Comparison of ENCODE assay signal across 21 cellular contexts in the genomic region with DNA sequence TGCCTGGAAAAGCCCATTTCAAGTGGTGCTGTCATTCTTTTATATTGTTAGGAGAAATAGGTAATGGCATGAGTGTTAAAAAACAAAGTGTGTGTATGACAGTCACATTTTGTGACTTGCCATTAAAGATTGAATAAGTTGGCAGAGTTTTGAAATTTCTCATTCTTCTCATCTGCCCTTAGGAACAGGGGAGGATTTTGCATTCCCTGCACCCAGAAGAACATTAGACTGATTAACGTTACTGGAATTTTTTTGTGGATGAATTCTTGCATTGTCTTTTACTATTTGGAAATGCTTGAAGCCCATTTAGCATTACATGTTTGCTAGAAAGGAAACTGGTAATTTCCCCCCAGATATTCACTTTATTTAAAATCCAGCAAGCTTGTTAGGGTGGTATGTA.
A peak's percentile ranks its signal among the peaks of the same experiment; 100 is the strongest.
DNase-seq lines count a peak whose midpoint lies in the region; ATAC-seq, FAIRE-seq and TF ChIP-seq lines count a peak whose summit lies in the region.
"Had no signal": no experiment of that assay in that cellular context is flagged by ENCODE, and none has a peak within 500 bp of the region (broad histone marks: within the 10 kb centered on the region; RNA-seq: fewer than 3 reads in every experiment).

No MANE protein-coding gene starts in this region.

- H3K79me2 ChIP-seq in endothelial cell of umbilical vein (ENCODE audit: control insufficient read depth, insufficient read depth, low read length), result no peaks in the 10 kb centered on the region

- H3K36me3 ChIP-seq in CD4-positive, CD25-positive, alpha-beta regulatory T cell (ENCODE audit: control insufficient read depth, insufficient read depth, low read length), result peaks cover 2% of the 10 kb centered on the region
- no peaks in the 10 kb centered on the region for H3K36me3 ChIP-seq in endothelial cell of umbilical vein (ENCODE audit: control insufficient read depth in 2 of 2, extremely low read depth in 1 of 2, insufficient read depth in 2 of 2, low read length in 2 of 2)
- H3K36me3 ChIP-seq in ascending aorta, result no peaks in the 10 kb centered on the region
- H3K36me3 ChIP-seq: esophagus muscularis mucosa, HAP-1, right atrium auricular region, tibial nerve had no signal

- no peaks in the 10 kb centered on the region for H3K27me3 Mint-ChIP-seq in CD4-positive, CD25-positive, alpha-beta regulatory T cell
- H3K27me3 Mint-ChIP-seq in mesothelial cell of epicardium (ENCODE audit: low read depth), result no peaks in the 10 kb centered on the region
- H3K27me3 Mint-ChIP-seq: activated B cell treated with CpG ODN at 0.5 μM for 24 hours; activated naive CD4-positive, alpha-beta T cell treated with anti-CD3 and anti-CD28 coated beads, Interleukin-2, amount 50 U/mL, for 24 hours; CD8-positive, alpha-beta memory T cell had no signal

- TF ChIP-seq POLR2A in endothelial cell of umbilical vein (IDR thresholded peaks at IDR 0.05; ENCODE audit: low read depth, low read length), result no peak

- no peaks in the 10 kb centered on the region for H3K9me1 ChIP-seq in endothelial cell of umbilical vein (replicated peaks; ENCODE audit: control insufficient read depth, extremely low read depth, insufficient read depth, low read length)

- H3K36me3 Mint-ChIP-seq in CD4-positive, CD25-positive, alpha-beta regulatory T cell, result peaks cover 35% of the 10 kb centered on the region
- H3K36me3 Mint-ChIP-seq in mesothelial cell of epicardium, result peaks cover 9% of the 10 kb centered on the region

- BruUV-seq in endothelial cell of umbilical vein (replicated peaks; lab: Mats Ljungman, UMichigan), result no TSS peak

- H3K4me2 ChIP-seq in endothelial cell of umbilical vein (ENCODE audit: insufficient read depth, low read length), result peak overlapping the region; percentile 59

- TF ChIP-seq CTCF in endothelial cell of umbilical vein (IDR thresholded peaks at IDR 0.05; ENCODE audit: extremely low read depth in 1 of 2, insufficient read depth in 1 of 2, low read depth in 1 of 2, low read length in 2 of 2), result no peak
- TF ChIP-seq CTCF in mesothelial cell of epicardium (IDR thresholded peaks at IDR 0.05; ENCODE audit: unreplicated experiment), result no peak
- TF ChIP-seq CTCF in GM10266 (IDR thresholded peaks at IDR 0.05; ENCODE audit: control insufficient read depth, insufficient read depth, low read depth, missing control alignments), result no peak
- no peak for TF ChIP-seq CTCF in ascending aorta (IDR thresholded peaks at IDR 0.05)

- H3K9me3 ChIP-seq in CD4-positive, CD25-positive, alpha-beta regulatory T cell (ENCODE audit: control insufficient read depth in 2 of 2, low read length in 2 of 2), result no peaks in the 10 kb centered on the region
- H3K9me3 ChIP-seq in endothelial cell of umbilical vein (replicated peaks; ENCODE audit: control insufficient read depth, insufficient read depth, low read length), result no peaks in the 10 kb centered on the region
- no peaks in the 10 kb centered on the region for H3K9me3 ChIP-seq in ascending aorta
- H3K9me3 ChIP-seq: esophagus muscularis mucosa, HAP-1, right atrium auricular region, tibial nerve had no signal

- H4K20me1 ChIP-seq in endothelial cell of umbilical vein (replicated peaks; ENCODE audit: control insufficient read depth, extremely low read depth, insufficient read depth, low read length), result no peaks in the 10 kb centered on the region

- no peaks in the 10 kb centered on the region for H3K27me3 ChIP-seq in CD4-positive, CD25-positive, alpha-beta regulatory T cell (ENCODE audit: control insufficient read depth, insufficient read depth, low read length)
- H3K27me3 ChIP-seq in endothelial cell of umbilical vein (ENCODE audit: control insufficient read depth in 2 of 2, insufficient read depth in 2 of 2, low read length in 2 of 2) (no peaks in the 10 kb centered on the region), ascending aorta (no peaks in the 10 kb centered on the region)
- H3K27me3 ChIP-seq: esophagus muscularis mucosa, right atrium auricular region, tibial nerve had no signal

- H2AFZ ChIP-seq in endothelial cell of umbilical vein (ENCODE audit: low read depth, low read length), result no peak overlapping the region

- H3K4me3 ChIP-seq in CD4-positive, CD25-positive, alpha-beta regulatory T cell (ENCODE audit: low read depth, low read length), result no peak overlapping the region
- H3K4me3 ChIP-seq in endothelial cell of umbilical vein (replicated peaks in 1 of 3; ENCODE audit: insufficient read depth in 1 of 3, low read depth in 1 of 3, low read length in 3 of 3) (no peak overlapping the region), ascending aorta (no peak overlapping the region)
- H3K4me3 ChIP-seq: esophagus muscularis mucosa, HAP-1, right atrium auricular region, tibial nerve had no signal

- H3K4me1 Mint-ChIP-seq in CD4-positive, CD25-positive, alpha-beta regulatory T cell, result peaks cover 5 to 12% (median 8%) of the 10 kb centered on the region in 4 donors
- peaks cover 14% of the 10 kb centered on the region for H3K4me1 Mint-ChIP-seq in mesothelial cell of epicardium
- H3K4me1 Mint-ChIP-seq: activated B cell treated with CpG ODN at 0.5 μM for 24 hours; activated naive CD4-positive, alpha-beta T cell treated with anti-CD3 and anti-CD28 coated beads, Interleukin-2, amount 50 U/mL, for 24 hours; CD8-positive, alpha-beta memory T cell had no signal

- H3K9ac ChIP-seq in endothelial cell of umbilical vein (replicated peaks; ENCODE audit: extremely low read depth, insufficient read depth, low read length), result peak overlapping the region; percentile 53

- no peak overlapping the region for H3K27ac ChIP-seq in CD4-positive, CD25-positive, alpha-beta regulatory T cell (ENCODE audit: insufficient read depth, low read length, poor library complexity, severe bottlenecking)
- H3K27ac ChIP-seq in endothelial cell of umbilical vein (ENCODE audit: insufficient read depth, low read depth, low read length) (peak overlapping the region; percentile 42), ascending aorta (no peak overlapping the region)
- H3K27ac ChIP-seq: esophagus muscularis mucosa, right atrium auricular region had no signal

- no peak for DNase-seq in CD4-positive, CD25-positive, alpha-beta regulatory T cell
- DNase-seq in M059J (ENCODE audit: low read depth) (peak; percentile 61), endothelial cell of umbilical vein (ENCODE audit: low read depth, low spot score) (peak; percentile 51), mesothelial cell of epicardium (ENCODE audit: low spot score in 2 of 2, unreplicated experiment in 2 of 2) (no peak), GM10266 (ENCODE audit: extremely low spot score) (no peak), left cardiac atrium (no peak), ascending aorta (ENCODE audit: low spot score in 2 of 2) (no peak)
- DNase-seq: activated B cell treated with CpG ODN at 0.5 μM for 24 hours; activated CD8-positive, alpha-beta T cell treated with anti-CD3 and anti-CD28 coated beads, Interleukin-2, amount 10 ng/mL, durations not matched to agents 7 days and 5 days; activated T-cell treated with anti-CD3 and anti-CD28 coated beads, Interleukin-2, amount 50 U/mL, for 4 hours; CD8-positive, alpha-beta memory T cell; hippocampal formation; NCI-H524 treated with DMSO at 0.1 percent for 48 hours; stimulated activated naive CD8-positive, alpha-beta T cell treated with anti-CD3 and anti-CD28 coated beads, Interleukin-15, Interleukin-2, amounts not matched to agents 100 U/mL and 50 U/mL, for 24 hours had no signal

- intact Hi-C loops in endothelial cell of umbilical vein (cut with micrococcal nuclease), result loop anchor here (1.0 to 10.0 kb wide), 4 partner anchors 28 to 158 kb away; partner anchors contain the start of genes BABAM2 and RBKS
- intact Hi-C loops in left cardiac atrium (cut with DNase I), result no loop called here
- intact Hi-C loops in ascending aorta (cut with DNase I), result no loop called here

- POLR2A ChIA-PET in endothelial cell of umbilical vein (lab: Charles Lee), result no interaction called here

- FAIRE-seq in endothelial cell of umbilical vein (lab: Jason Lieb, UNC), result no peak
- FAIRE-seq: bronchial epithelial cell had no signal

- ATAC-seq in CD4-positive, CD25-positive, alpha-beta regulatory T cell (ENCODE audit: low read depth in 2 of 2), result no peak
- ATAC-seq in left cardiac atrium, result no peak
- no peak for ATAC-seq in HG02973 (IDR thresholded peaks at IDR 0.05; ENCODE audit: unreplicated experiment)
- ATAC-seq: activated CD8-positive, alpha-beta T cell treated with anti-CD3 and anti-CD28 coated beads, Interleukin-2, amount 10 ng/mL, durations not matched to agents 7 days and 5 days; activated T-cell treated with anti-CD3 and anti-CD28 coated beads, Interleukin-2, amount 50 U/mL, for 4 hours; stimulated activated naive CD8-positive, alpha-beta T cell treated with anti-CD3 and anti-CD28 coated beads, Interleukin-15, Interleukin-2, amounts not matched to agents 100 U/mL and 50 U/mL, for 24 hours had no signal

- peak overlapping the region in 2 of 3 donors; percentile 18 to 29 for H3K27ac Mint-ChIP-seq in CD4-positive, CD25-positive, alpha-beta regulatory T cell
- peak overlapping the region; percentile 70 for H3K27ac Mint-ChIP-seq in mesothelial cell of epicardium
- H3K27ac Mint-ChIP-seq: activated B cell treated with CpG ODN at 0.5 μM for 24 hours; activated CD8-positive, alpha-beta T cell treated with anti-CD3 and anti-CD28 coated beads, Interleukin-2, amount 10 ng/mL, durations not matched to agents 7 days and 5 days; activated naive CD4-positive, alpha-beta T cell treated with anti-CD3 and anti-CD28 coated beads, Interleukin-2, amount 50 U/mL, for 24 hours had no signal

- H3K4me1 ChIP-seq in CD4-positive, CD25-positive, alpha-beta regulatory T cell (ENCODE audit: control insufficient read depth, insufficient read depth, low read length, poor library complexity, severe bottlenecking), result no peaks in the 10 kb centered on the region
- H3K4me1 ChIP-seq in endothelial cell of umbilical vein (ENCODE audit: control insufficient read depth, extremely low read depth, insufficient read depth, low read length), result peaks cover 32% of the 10 kb centered on the region
- H3K4me1 ChIP-seq in ascending aorta, result peaks cover 0 to 4% of the 10 kb centered on the region in 2 donors
- H3K4me1 ChIP-seq: HAP-1, right atrium auricular region had no signal

- no peak overlapping the region for H3K4me3 Mint-ChIP-seq in CD4-positive, CD25-positive, alpha-beta regulatory T cell
- H3K4me3 Mint-ChIP-seq in mesothelial cell of epicardium, result no peak overlapping the region
- H3K4me3 Mint-ChIP-seq: activated B cell treated with CpG ODN at 0.5 μM for 24 hours; activated CD8-positive, alpha-beta T cell treated with anti-CD3 and anti-CD28 coated beads, Interleukin-2, amount 10 ng/mL, durations not matched to agents 7 days and 5 days; activated naive CD4-positive, alpha-beta T cell treated with anti-CD3 and anti-CD28 coated beads, Interleukin-2, amount 50 U/mL, for 24 hours; activated T-cell treated with anti-CD3 and anti-CD28 coated beads, Interleukin-2, amount 50 U/mL, for 4 hours; CD8-positive, alpha-beta memory T cell had no signal

- CTCF ChIA-PET in endothelial cell of umbilical vein (lab: Charles Lee), result interaction anchor here (0.8 kb wide), 1 partner anchor 50 kb away, joined by 4 read pairs; no protein-coding TSS in a partner anchor

- dilution Hi-C loops in endothelial cell of umbilical vein (cut with MboI; ENCODE audit: extremely low pct_ligation_motif_present, low sequenced_read_pairs), result no loop called here

- peaks cover 0 to 3% (median 0%) of the 10 kb centered on the region in 7 donors for H3K9me3 Mint-ChIP-seq in CD4-positive, CD25-positive, alpha-beta regulatory T cell
- H3K9me3 Mint-ChIP-seq in mesothelial cell of epicardium, result peaks cover 6% of the 10 kb centered on the region
- H3K9me3 Mint-ChIP-seq: activated B cell treated with CpG ODN at 0.5 μM for 24 hours; activated naive CD4-positive, alpha-beta T cell treated with anti-CD3 and anti-CD28 coated beads, Interleukin-2, amount 50 U/mL, for 24 hours; activated T-cell treated with anti-CD3 and anti-CD28 coated beads, Interleukin-2, amount 50 U/mL, for 4 hours; CD8-positive, alpha-beta memory T cell had no signal

Comparison
In these comparisons a context has a peak if more than half of its experiments do, and no peak if none do; other contexts are left out.
1. DNase-seq: peak in M059J (single experiment) and endothelial cell of umbilical vein (single experiment); none in CD4-positive, CD25-positive, alpha-beta regulatory T cell (0 of 3), mesothelial cell of epicardium (0 of 2), GM10266 (single experiment), left cardiac atrium (single experiment) and ascending aorta (0 of 2).